Comparison of ENCODE assay signal across 8 cellular contexts in the genomic region with DNA sequence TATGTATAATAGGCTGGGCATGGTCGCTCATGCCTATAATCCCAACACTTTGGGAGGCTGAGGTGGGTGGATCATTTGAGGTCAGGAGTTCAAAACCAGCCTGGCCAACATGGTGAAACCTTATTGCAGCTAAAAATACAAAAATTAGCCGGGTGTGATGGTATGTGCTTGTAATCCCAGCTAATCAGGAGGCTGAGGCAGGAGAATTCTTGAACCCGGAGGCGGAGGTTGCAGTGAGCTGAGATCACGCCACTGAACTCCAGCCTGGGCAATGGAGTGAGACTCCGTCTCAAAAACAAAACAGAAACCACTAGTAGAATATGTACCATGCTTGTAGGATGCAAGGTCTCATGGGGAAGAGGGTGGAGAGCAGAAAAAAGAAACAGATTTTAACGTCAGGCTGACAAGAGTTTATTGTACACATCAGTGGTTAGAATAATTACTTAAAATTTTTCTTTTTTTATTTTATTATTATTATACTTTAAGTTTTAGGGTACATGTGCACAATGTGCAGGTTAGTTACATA. TPM values are rescaled to one million over a fixed set of nuclear protein-coding genes. Genes with fewer than 3 reads are reported as not detected.
DNase-seq lines count a peak whose midpoint lies in the region; ATAC-seq, FAIRE-seq and TF ChIP-seq lines count a peak whose summit lies in the region.
"Not testable (repeated sequence)": the region's sequence is repeated elsewhere in the genome, so short reads cannot be mapped to it uniquely, and the experiment has no call there.

No MANE protein-coding gene starts in this region.

- H3K4me3 Mint-ChIP-seq in IgD-negative memory B cell: peak overlapping the region in 3 of 4 donors; percentile 4 to 71 (median 68)

- not testable (repeated sequence) for H3K9me3 ChIP-seq in BLaER1, mucosa of descending colon

- peak overlapping the region; percentile 92 for H3K4me2 ChIP-seq in BLaER1

- not testable (repeated sequence) for H3K27me3 Mint-ChIP-seq in IgD-negative memory B cell

- not testable (repeated sequence) for H3K9ac ChIP-seq in BLaER1

- peak; percentile 90 for FAIRE-seq in GM19239 (lab: Jason Lieb, UNC)

- peaks cover 49 to 57% (median 54%) of the 10 kb centered on the region in 3 donors for H3K4me1 Mint-ChIP-seq in IgD-negative memory B cell

- DNase-seq in GM19239 (ENCODE audit: insufficient read length, low spot score); mucosa of descending colon: not testable (repeated sequence)

- peaks cover 19% of the 10 kb centered on the region for H3K36me3 ChIP-seq in BLaER1
- not testable (repeated sequence) for H3K36me3 ChIP-seq in mucosa of descending colon (ENCODE audit: low read depth)

- H3K9me3 Mint-ChIP-seq in IgD-negative memory B cell: not testable (repeated sequence)

- H4K20me1 ChIP-seq in BLaER1: peaks cover 97% of the 10 kb centered on the region

- TF ChIP-seq CTCF in mucosa of descending colon (IDR thresholded peaks at IDR 0.05): not testable (repeated sequence)

- H3K27me3 ChIP-seq in BLaER1: not testable (repeated sequence)

- ATAC-seq in GM18511 (IDR thresholded peaks at IDR 0.05; ENCODE audit: unreplicated experiment) (peak; percentile 52), GM21576 (IDR thresholded peaks at IDR 0.05; ENCODE audit: unreplicated experiment) (peak; percentile 47), HG02763 (IDR thresholded peaks at IDR 0.05; ENCODE audit: unreplicated experiment) (peak; percentile 39), HG03135 (IDR thresholded peaks at IDR 0.05; ENCODE audit: unreplicated experiment) (peak; percentile 54), mucosa of descending colon (peak; percentile 26)

- H3K4me3 ChIP-seq in BLaER1: 0 out of 2 replicates have a peak overlapping the region, but pooled peaks have one; percentile 36
- not testable (repeated sequence) for H3K4me3 ChIP-seq in mucosa of descending colon

- intact Hi-C loops in mucosa of descending colon (cut with DNase I, micrococcal nuclease): not testable (repeated sequence)

- peaks cover 100% of the 10 kb centered on the region for H3K4me1 ChIP-seq in BLaER1
- H3K4me1 ChIP-seq in mucosa of descending colon (ENCODE audit: low read depth): not testable (repeated sequence)

- peak overlapping the region in 2 of 3 donors; percentile 8 to 69 for H3K27ac Mint-ChIP-seq in IgD-negative memory B cell

- H3K27ac ChIP-seq in BLaER1: peak overlapping the region; percentile 75; the same call in 1 of the 2 replicates

- H3K36me3 Mint-ChIP-seq in IgD-negative memory B cell: not testable (repeated sequence)

RNA-seq across cellular contexts. Expression of gene PRKCE, which starts 44.1 kb away (rescaled TPM):
- polyA plus RNA-seq in IgD-negative memory B cell: 12.7 TPM
- 10 to 100 TPM; 24.5 to 52.0 (median 32.7) TPM for total RNA-seq in mucosa of descending colon
